Comparison of ENCODE assay signal across 23 cellular contexts in genomic region chr21:36241717-36242116, GRCh38.
A peak's percentile ranks its signal among the peaks of the same experiment; 100 is the strongest.
DNase-seq lines count a peak whose midpoint lies in the region; ATAC-seq and TF ChIP-seq lines count a peak whose summit lies in the region.
"Had no signal": no experiment of that assay in that cellular context is flagged by ENCODE, and none has a peak within 500 bp of the region (broad histone marks: within the 10 kb centered on the region; RNA-seq: fewer than 3 reads in every experiment).

No MANE protein-coding gene starts in this region.

- no peaks in the 10 kb centered on the region for H3K9me3 ChIP-seq in Karpas-422 (ENCODE audit: low read length)
- H3K9me3 ChIP-seq: BLaER1, HAP-1 had no signal

- H3K27me3 Mint-ChIP-seq in activated CD8-positive, alpha-beta memory T cell treated with anti-CD3 and anti-CD28 coated beads, Interleukin-2, amount 10 ng/mL, durations not matched to agents 7 days and 5 days: no peaks in the 10 kb centered on the region
- no peaks in the 10 kb centered on the region for H3K27me3 Mint-ChIP-seq in memory B cell
- H3K27me3 Mint-ChIP-seq in activated T-helper 2 cell treated with anti-CD3 and anti-CD28 coated beads, Interferon-gamma antibody, Interleukin-2, Interleukin-4, amounts not matched to agents 10 μg/mL and 5 μg/mL and 100 μg/mL, durations not matched to agents 14 hours and 24 hours and 36 hours (ENCODE audit: low read depth): no peaks in the 10 kb centered on the region
- H3K27me3 Mint-ChIP-seq: CD4-positive, CD25-positive, alpha-beta regulatory T cell had no signal

- no peaks in the 10 kb centered on the region for H3K79me2 ChIP-seq in Karpas-422 (ENCODE audit: low read length)

- H3K4me2 ChIP-seq in Karpas-422 (ENCODE audit: low read depth, low read length, poor library complexity, severe bottlenecking): no peak overlapping the region
- H3K4me2 ChIP-seq: BLaER1 had no signal

- H3K27me3 ChIP-seq in Karpas-422 (ENCODE audit: low read length): no peaks in the 10 kb centered on the region
- H3K27me3 ChIP-seq: BLaER1 had no signal

- peak; percentile 33 for ATAC-seq in activated CD8-positive, alpha-beta memory T cell treated with anti-CD3 and anti-CD28 coated beads, Interleukin-2, amount 10 ng/mL, durations not matched to agents 7 days and 5 days
- ATAC-seq in memory B cell (ENCODE audit: low read depth): no peak
- ATAC-seq: Panc1 had no signal

- H3K9me3 Mint-ChIP-seq in activated CD8-positive, alpha-beta memory T cell treated with anti-CD3 and anti-CD28 coated beads, Interleukin-2, amount 10 ng/mL, durations not matched to agents 7 days and 5 days (ENCODE audit: low read depth): no peaks in the 10 kb centered on the region
- H3K9me3 Mint-ChIP-seq in memory B cell: no peaks in the 10 kb centered on the region
- no peaks in the 10 kb centered on the region for H3K9me3 Mint-ChIP-seq in activated T-helper 2 cell treated with anti-CD3 and anti-CD28 coated beads, Interferon-gamma antibody, Interleukin-2, Interleukin-4, amounts not matched to agents 10 μg/mL and 5 μg/mL and 100 μg/mL, durations not matched to agents 14 hours and 24 hours and 36 hours
- H3K9me3 Mint-ChIP-seq: CD4-positive, CD25-positive, alpha-beta regulatory T cell; HFFc6 had no signal

- H3K9me2 ChIP-seq in Karpas-422 (replicated peaks; ENCODE audit: insufficient read depth, low read length): no peaks in the 10 kb centered on the region

- no peak overlapping the region for H3K27ac ChIP-seq in Karpas-422 (ENCODE audit: low read length)
- peak overlapping the region; percentile 30 for H3K27ac ChIP-seq in VCaP
- H3K27ac ChIP-seq: BLaER1 had no signal

- H3K27ac Mint-ChIP-seq in activated CD8-positive, alpha-beta memory T cell treated with anti-CD3 and anti-CD28 coated beads, Interleukin-2, amount 10 ng/mL, durations not matched to agents 7 days and 5 days: no peak overlapping the region
- H3K27ac Mint-ChIP-seq in memory B cell: peak overlapping the region; percentile 76
- no peak overlapping the region for H3K27ac Mint-ChIP-seq in activated T-helper 2 cell treated with anti-CD3 and anti-CD28 coated beads, Interferon-gamma antibody, Interleukin-2, Interleukin-4, amounts not matched to agents 10 μg/mL and 5 μg/mL and 100 μg/mL, durations not matched to agents 14 hours and 24 hours and 36 hours
- H3K27ac Mint-ChIP-seq: HFFc6 had no signal

- no peak for TF ChIP-seq CTCF in VCaP (conservative IDR thresholded peaks at IDR 0.05)

- no peak overlapping the region for H2AFZ ChIP-seq in Karpas-422 (ENCODE audit: low read length)

- no peaks in the 10 kb centered on the region for H4K20me1 ChIP-seq in Karpas-422 (ENCODE audit: insufficient read depth, low read depth, low read length)

- H3K36me3 Mint-ChIP-seq in activated CD8-positive, alpha-beta memory T cell treated with anti-CD3 and anti-CD28 coated beads, Interleukin-2, amount 10 ng/mL, durations not matched to agents 7 days and 5 days: peaks cover 7% of the 10 kb centered on the region
- peaks cover 16% of the 10 kb centered on the region for H3K36me3 Mint-ChIP-seq in memory B cell
- peaks cover 18% of the 10 kb centered on the region for H3K36me3 Mint-ChIP-seq in activated T-helper 2 cell treated with anti-CD3 and anti-CD28 coated beads, Interferon-gamma antibody, Interleukin-2, Interleukin-4, amounts not matched to agents 10 μg/mL and 5 μg/mL and 100 μg/mL, durations not matched to agents 14 hours and 24 hours and 36 hours (ENCODE audit: low read depth)

- H3K4me1 ChIP-seq in Karpas-422 (ENCODE audit: low read length): peaks cover 3% of the 10 kb centered on the region
- H3K4me1 ChIP-seq: HAP-1 had no signal

- no peak overlapping the region for H3K9ac ChIP-seq in Karpas-422 (ENCODE audit: low read length)
- H3K9ac ChIP-seq: BLaER1 had no signal

- intact Hi-C loops in activated T-helper 2 cell treated with anti-CD3 and anti-CD28 coated beads, Interferon-gamma antibody, Interleukin-2, Interleukin-4, amounts not matched to agents 10 μg/mL and 5 μg/mL and 100 μg/mL, durations not matched to agents 14 hours and 24 hours and 36 hours (cut with micrococcal nuclease): no loop called here
- intact Hi-C loops in posterior cingulate gyrus (cut with DNase I): no loop called here

- no peaks in the 10 kb centered on the region for H3K36me3 ChIP-seq in Karpas-422 (ENCODE audit: insufficient read depth, low read length)

- H3K4me1 Mint-ChIP-seq in activated CD8-positive, alpha-beta memory T cell treated with anti-CD3 and anti-CD28 coated beads, Interleukin-2, amount 10 ng/mL, durations not matched to agents 7 days and 5 days: peaks cover 7% of the 10 kb centered on the region
- peaks cover 5% of the 10 kb centered on the region for H3K4me1 Mint-ChIP-seq in memory B cell
- peaks cover 3% of the 10 kb centered on the region for H3K4me1 Mint-ChIP-seq in activated T-helper 2 cell treated with anti-CD3 and anti-CD28 coated beads, Interferon-gamma antibody, Interleukin-2, Interleukin-4, amounts not matched to agents 10 μg/mL and 5 μg/mL and 100 μg/mL, durations not matched to agents 14 hours and 24 hours and 36 hours (ENCODE audit: low read depth)
- H3K4me1 Mint-ChIP-seq: CD4-positive, CD25-positive, alpha-beta regulatory T cell had no signal

- CTCF ChIA-PET in activated CD8-positive, alpha-beta memory T cell treated with anti-CD3 and anti-CD28 coated beads, Interleukin-2, amount 10 ng/mL, durations not matched to agents 7 days and 5 days (lab: Charles Lee): interaction anchor here (0.8 to 1.8 kb wide), 4 partner anchors 10 to 39 kb away, joined by 3 to 4 read pairs (median 3); no protein-coding TSS in a partner anchor

- H3K4me3 ChIP-seq in Karpas-422 (ENCODE audit: low read length): no peak overlapping the region
- H3K4me3 ChIP-seq: BLaER1, HAP-1 had no signal

- no peak overlapping the region for H3K4me3 Mint-ChIP-seq in activated CD8-positive, alpha-beta memory T cell treated with anti-CD3 and anti-CD28 coated beads, Interleukin-2, amount 10 ng/mL, durations not matched to agents 7 days and 5 days
- H3K4me3 Mint-ChIP-seq in memory B cell: no peak overlapping the region
- no peak overlapping the region for H3K4me3 Mint-ChIP-seq in activated T-helper 2 cell treated with anti-CD3 and anti-CD28 coated beads, Interferon-gamma antibody, Interleukin-2, Interleukin-4, amounts not matched to agents 10 μg/mL and 5 μg/mL and 100 μg/mL, durations not matched to agents 14 hours and 24 hours and 36 hours (ENCODE audit: low read depth)
- H3K4me3 Mint-ChIP-seq: CD4-positive, CD25-positive, alpha-beta regulatory T cell; HFFc6 had no signal

- DNase-seq in activated CD8-positive, alpha-beta memory T cell treated with anti-CD3 and anti-CD28 coated beads, Interleukin-2, amount 10 ng/mL, durations not matched to agents 7 days and 5 days: no peak
- no peak for DNase-seq in activated CD8-positive, alpha-beta memory T cell treated with anti-CD3 and anti-CD28 coated beads, Interleukin-2, amount 50 U/mL, for 48 hours
- DNase-seq in Karpas-422: peak; percentile 7
- no peak for DNase-seq in memory B cell (ENCODE audit: low spot score in 2 of 2)
- no peak for DNase-seq in activated T-helper 2 cell treated with anti-CD3 and anti-CD28 coated beads, Interferon-gamma antibody, Interleukin-2, Interleukin-4, amounts not matched to agents 10 μg/mL and 5 μg/mL and 100 μg/mL, durations not matched to agents 14 hours and 24 hours and 36 hours (ENCODE audit: low spot score)
- no peak for DNase-seq in activated CD4-positive, alpha-beta T cell treated with anti-CD3 and anti-CD28 coated beads for 4 hours
- DNase-seq in posterior cingulate gyrus: no peak
- DNase-seq: CD4-positive, CD25-positive, alpha-beta regulatory T cell; GOT3; HFFc6; KBM-7; NCI-H1092; NCI-H1417 treated with DMSO at 0.1 percent for 48 hours; NCI-H1694 treated with DMSO at 0.1 percent for 48 hours; NCI-H2081; NCI-H226; NCI-H510A; NCI-H69; SHP77 treated with DMSO at 0.1 percent for 48 hours had no signal
